In the genomic region with DNA sequence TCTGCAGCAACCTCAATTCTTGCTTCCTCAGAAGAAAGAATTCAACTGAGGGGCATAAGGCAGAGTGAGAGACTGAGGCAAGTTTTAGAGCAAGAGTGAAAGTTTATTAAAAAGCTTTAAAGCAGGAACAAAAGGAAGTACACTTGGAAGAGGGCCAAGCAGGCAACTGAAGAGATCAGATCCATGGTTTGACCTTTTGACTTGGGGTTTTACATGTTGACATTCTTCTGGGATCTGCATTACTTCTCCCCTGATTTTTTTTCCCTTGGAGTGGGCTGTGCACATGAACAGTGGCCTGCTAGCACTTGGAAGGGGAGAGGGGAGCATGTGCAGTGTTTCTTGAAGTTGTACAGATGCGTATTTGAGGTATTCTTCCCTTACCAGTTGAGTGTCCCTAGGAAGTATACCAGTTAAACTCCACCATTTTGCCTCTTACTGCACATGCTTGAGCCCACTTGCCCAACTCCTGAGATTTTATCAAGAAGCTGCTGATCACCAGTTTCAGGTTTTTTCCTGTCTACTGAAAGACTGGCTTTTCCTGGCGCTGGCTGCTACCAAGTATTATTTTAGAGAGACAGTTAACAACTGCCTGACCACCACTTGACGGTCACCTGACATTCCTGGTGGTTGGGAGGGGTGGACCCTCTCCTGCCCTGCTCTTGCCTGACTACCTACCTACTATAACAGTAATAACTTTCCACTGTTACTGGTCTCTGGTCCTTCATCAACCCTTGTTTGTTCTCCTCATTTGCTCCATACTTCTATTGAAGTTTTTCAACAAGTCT, we compare ENCODE assay signal across 13 cellular contexts.
"Had no signal": no experiment of that assay in that cellular context is flagged by ENCODE, and none has a peak within 500 bp of the region (broad histone marks: within the 10 kb centered on the region; RNA-seq: fewer than 3 reads in every experiment).

No MANE protein-coding gene starts in this region.

- H3K4me1 ChIP-seq: adrenal gland, heart left ventricle, left ventricle myocardium inferior had no signal

- H3K27me3 ChIP-seq: adrenal gland, brain microvascular endothelial cell, heart left ventricle, pancreas, stomach had no signal

- H3K36me3 ChIP-seq: adrenal gland, brain microvascular endothelial cell, heart left ventricle, left ventricle myocardium inferior, pancreas, stomach, thoracic aorta had no signal

- H3K4me3 ChIP-seq: adrenal gland, heart left ventricle, left ventricle myocardium inferior, pancreas, stomach, thoracic aorta had no signal

- ATAC-seq: esophagus mucosa, heart left ventricle had no signal

- H3K9me3 ChIP-seq: adrenal gland, heart left ventricle, left ventricle myocardium inferior, pancreas, stomach, thoracic aorta had no signal

- DNase-seq: activated B cell treated with CpG ODN at 0.5 μM for 24 hours; activated CD4-positive, alpha-beta T cell treated with anti-CD3 and anti-CD28 coated beads, Interleukin-2, amount 50 U/mL, for 1 hour; activated naive CD4-positive, alpha-beta T cell treated with anti-CD3 and anti-CD28 coated beads, Interleukin-2, amount 50 U/mL, for 16 hours; adrenal gland; brain microvascular endothelial cell; foreskin melanocyte; heart left ventricle; left ventricle myocardium inferior; mesendoderm; pancreas; stomach had no signal

- H3K27ac ChIP-seq: adrenal gland, brain microvascular endothelial cell, heart left ventricle, left ventricle myocardium inferior, pancreas, stomach, thoracic aorta had no signal
